In genomic region chr7:118250860-118251494, GRCh38 we compare ENCODE assay signal across 14 cellular contexts. TPM values are rescaled to one million over a fixed set of nuclear protein-coding genes. Genes with fewer than 3 reads are reported as not detected.
A peak's percentile ranks its signal among the peaks of the same experiment; 100 is the strongest.
DNase-seq lines count a peak whose midpoint lies in the region; ATAC-seq and TF ChIP-seq lines count a peak whose summit lies in the region.
"Had no signal": no experiment of that assay in that cellular context is flagged by ENCODE, and none has a peak within 500 bp of the region (broad histone marks: within the 10 kb centered on the region; RNA-seq: fewer than 3 reads in every experiment).

No MANE protein-coding gene starts in this region.

- H3K27me3 ChIP-seq in esophagus muscularis mucosa = no peaks in the 10 kb centered on the region
- H3K27me3 ChIP-seq: gastroesophageal sphincter, left lung had no signal

- no peak for TF ChIP-seq EP300 in esophagus muscularis mucosa (IDR thresholded peaks at IDR 0.05)

- 86% methylated on average over 4 of the region's 4 CpGs for WGBS in esophagus muscularis mucosa

- CTCF ChIA-PET in RWPE1 (lab: Yijun Ruan, JAX) = no interaction called here

- no peaks in the 10 kb centered on the region for H3K9me3 ChIP-seq in esophagus muscularis mucosa
- H3K9me3 ChIP-seq: gastroesophageal sphincter, left lung had no signal

- no peaks in the 10 kb centered on the region for H3K36me3 ChIP-seq in esophagus muscularis mucosa
- H3K36me3 ChIP-seq: gastroesophageal sphincter, left lung had no signal

- TF ChIP-seq POLR2A in esophagus muscularis mucosa (IDR thresholded peaks at IDR 0.05; ENCODE audit: low read depth) = no peak

- intact Hi-C loops in esophagus muscularis mucosa (cut with DNase I) = no loop called here

- H3K27ac ChIP-seq in 22Rv1 = no peak overlapping the region
- no peak overlapping the region for H3K27ac ChIP-seq in RWPE1
- H3K27ac ChIP-seq in esophagus muscularis mucosa (replicated peaks in 1 of 4) = no peak overlapping the region
- H3K27ac ChIP-seq: gastroesophageal sphincter, left lung had no signal

- DNase-seq in RWPE1 (ENCODE audit: low spot score) = no peak
- no peak for DNase-seq in fibroblast of mammary gland (ENCODE audit: low read depth)
- no peak for DNase-seq in NCI-H748 treated with DMSO at 0.1 percent for 48 hours (lab: John Stamatoyannopoulos, UW)
- no peak for DNase-seq in GM19238 (ENCODE audit: insufficient read length, low spot score)
- no peak for DNase-seq in esophagus muscularis mucosa (ENCODE audit: extremely low spot score)
- DNase-seq: activated CD4-positive, alpha-beta T cell treated with anti-CD3 and anti-CD28 coated beads, Interleukin-2, amount 10 ng/mL, durations not matched to agents 24 days and 14 days; activated effector memory CD4-positive, alpha-beta T cell treated with anti-CD3 and anti-CD28 coated beads, Interleukin-2, amount 50 U/mL, for 16 hours; left lung; stimulated activated CD4-positive, alpha-beta T cell treated with anti-CD3 and anti-CD28 coated beads, Interleukin-15, amount 100 ng/mL, for 24 hours had no signal

- peak; percentile 78 for TF ChIP-seq CTCF in 22Rv1 (IDR thresholded peaks at IDR 0.05)
- TF ChIP-seq CTCF in GM12874 (IDR thresholded peaks at IDR 0.05; ENCODE audit: insufficient read depth, low read depth, low read length) = 0 out of 2 replicates have a peak, but pooled peaks have one; percentile 7
- peak; percentile 37; the same call in 1 of the 2 replicates for TF ChIP-seq CTCF in RWPE1 (conservative IDR thresholded peaks at IDR 0.05; ENCODE audit: low read depth)
- TF ChIP-seq CTCF in fibroblast of mammary gland (conservative IDR thresholded peaks at IDR 0.05; ENCODE audit: control insufficient read depth, insufficient read depth, low read depth, low read length) = peak; percentile 41
- no peak for TF ChIP-seq CTCF in esophagus muscularis mucosa (IDR thresholded peaks at IDR 0.05)

- ATAC-seq in HG02885 (IDR thresholded peaks at IDR 0.05; ENCODE audit: poor library complexity, unreplicated experiment) = no peak
- ATAC-seq: gastroesophageal sphincter, left lung had no signal

- H3K4me1 ChIP-seq in esophagus muscularis mucosa = no peaks in the 10 kb centered on the region
- H3K4me1 ChIP-seq: gastroesophageal sphincter, left lung had no signal

- POLR2A ChIA-PET in RWPE1 (lab: Yijun Ruan, JAX; ENCODE audit: low non-redundant PET) = no interaction called here

- H3K4me3 ChIP-seq in fibroblast of mammary gland (ENCODE audit: control insufficient read depth, low read depth, low read length) (no peak overlapping the region), esophagus muscularis mucosa (no peak overlapping the region)
- H3K4me3 ChIP-seq: gastroesophageal sphincter, left lung had no signal

RNA-seq across cellular contexts. Expression of gene ANKRD7, which starts 26.5 kb away (rescaled TPM):
- total RNA-seq in esophagus muscularis mucosa = 1 to 10 TPM in 1 of 4 donors, under 1 TPM in 3; 0.57 to 1.2 (median 0.90) TPM
- total RNA-seq: activated CD4-positive, alpha-beta T cell treated with anti-CD3 and anti-CD28 coated beads, Interleukin-2, amount 10 ng/mL, durations not matched to agents 24 days and 14 days; T-helper 1 cell treated with Interleukin-12 subunit alpha and Interleukin-12 subunit beta and Interleukin-4 antibody, amounts not matched to agents 30 ng/mL and 1 ng/mL, for 36 hours had no signal

Comparison
In these comparisons a context has a peak if more than half of its experiments do, and no peak if none do; other contexts are left out.
1. CTCF ChIP-seq: peak in 22Rv1 (single experiment), GM12874 (single experiment), RWPE1 (single experiment) and fibroblast of mammary gland (single experiment); none in esophagus muscularis mucosa (0 of 3).